In the genomic region with DNA sequence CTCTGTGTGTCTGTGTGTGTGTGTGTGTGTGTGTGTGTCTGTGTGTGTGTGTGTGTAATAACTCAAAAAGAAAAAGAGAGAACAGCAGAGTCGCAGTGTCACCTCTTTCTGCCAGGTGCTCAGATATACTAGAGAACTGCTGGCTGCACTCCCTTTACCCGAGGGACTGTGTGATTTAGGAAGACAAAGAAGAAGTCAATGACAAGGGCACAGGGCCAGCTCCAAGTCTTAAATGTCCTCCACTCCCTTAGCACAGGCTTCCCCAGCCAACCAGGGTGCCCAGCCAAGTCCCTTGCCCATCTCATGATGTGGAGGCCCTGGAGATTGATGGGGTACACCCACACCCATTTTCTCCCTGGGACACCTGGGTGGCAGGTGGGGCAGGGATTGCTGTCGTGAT, we compare ENCODE assay signal across 17 cellular contexts. TPM values are rescaled to one million over a fixed set of nuclear protein-coding genes. Genes with fewer than 3 reads are reported as not detected.
DNase-seq lines count a peak whose midpoint lies in the region; ATAC-seq and TF ChIP-seq lines count a peak whose summit lies in the region.
"Had no signal": no experiment of that assay in that cellular context is flagged by ENCODE, and none has a peak within 500 bp of the region (broad histone marks: within the 10 kb centered on the region; RNA-seq: fewer than 3 reads in every experiment).

No MANE protein-coding gene starts in this region.

- H3K9me3 ChIP-seq in heart left ventricle, result no peaks in the 10 kb centered on the region
- H3K9me3 ChIP-seq: SJCRH30 had no signal

- WGBS in heart left ventricle, 4 donors, result 39 to 55% (median 46%) methylated on average over 3 of the region's 3 CpGs

- H3K4me1 Mint-ChIP-seq in natural killer cell (peaks cover 23 to 29% of the 10 kb centered on the region in 2 donors), osteocyte (ENCODE audit: unreplicated experiment) (no peaks in the 10 kb centered on the region)
- peaks cover under 1 to 20% of the 10 kb centered on the region in 2 donors for H3K4me1 Mint-ChIP-seq in natural killer cell treated with Interleukin-12 subunit alpha and Interleukin-12 subunit beta and Interleukin-15 and Interleukin-18, amount 100 ng/mL, for 72 hours (ENCODE audit: low read depth in 2 of 2)
- H3K4me1 Mint-ChIP-seq: CD14-positive monocyte had no signal

- DNase-seq in natural killer cell (no peak), NCI-H2029 treated with DMSO at 0.1 percent for 48 hours (lab: John Stamatoyannopoulos, UW) (peak; percentile 24), heart left ventricle (peak in 1 of 5 donors; percentile 54), osteocyte (ENCODE audit: extremely low spot score, unreplicated experiment) (no peak)
- no peak for DNase-seq in natural killer cell treated with Interleukin-12 subunit alpha and Interleukin-12 subunit beta and Interleukin-15 and Interleukin-18, amount 100 ng/mL, for 72 hours (ENCODE audit: low spot score)
- no peak for DNase-seq in activated naive CD4-positive, alpha-beta T cell (lab: John Stamatoyannopoulos, UW)
- DNase-seq: DMS153, H9, KG1, NCI-H1694, NCI-H2227 treated with DMSO at 0.1 percent for 48 hours, NCI-H524, OCI-M1, SJCRH30 had no signal

- H3K27me3 ChIP-seq in heart left ventricle, result no peaks in the 10 kb centered on the region
- H3K27me3 ChIP-seq: SJCRH30 had no signal

- H3K9me3 Mint-ChIP-seq in natural killer cell, result no peaks in the 10 kb centered on the region
- no peaks in the 10 kb centered on the region for H3K9me3 Mint-ChIP-seq in natural killer cell treated with Interleukin-12 subunit alpha and Interleukin-12 subunit beta and Interleukin-15 and Interleukin-18, amount 100 ng/mL, for 72 hours
- no peaks in the 10 kb centered on the region for H3K9me3 Mint-ChIP-seq in osteocyte (ENCODE audit: unreplicated experiment)
- H3K9me3 Mint-ChIP-seq: CD14-positive monocyte, H9 had no signal

- H3K4me1 ChIP-seq in heart left ventricle, result peaks cover 0 to 2% (median 0%) of the 10 kb centered on the region in 12 donors
- H3K4me1 ChIP-seq: SJCRH30 had no signal

- H3K4me3 Mint-ChIP-seq in natural killer cell (no peak overlapping the region), osteocyte (ENCODE audit: unreplicated experiment) (no peak overlapping the region)
- H3K4me3 Mint-ChIP-seq in natural killer cell treated with Interleukin-12 subunit alpha and Interleukin-12 subunit beta and Interleukin-15 and Interleukin-18, amount 100 ng/mL, for 72 hours, result no peak overlapping the region
- H3K4me3 Mint-ChIP-seq: CD14-positive monocyte, H9 had no signal

- H3K27ac Mint-ChIP-seq in natural killer cell, result peak overlapping the region; percentile 56 to 70
- no peak overlapping the region for H3K27ac Mint-ChIP-seq in natural killer cell treated with Interleukin-12 subunit alpha and Interleukin-12 subunit beta and Interleukin-15 and Interleukin-18, amount 100 ng/mL, for 72 hours
- H3K27ac Mint-ChIP-seq in osteocyte (ENCODE audit: unreplicated experiment), result no peak overlapping the region

- no peak for TF ChIP-seq POLR2A in heart left ventricle (IDR thresholded peaks at IDR 0.05)
- TF ChIP-seq POLR2A in GM18505 (IDR thresholded peaks at IDR 0.05; ENCODE audit: borderline replicate concordance, extremely low read depth, insufficient read depth, insufficient read length), result no peak

- TF ChIP-seq CTCF in natural killer cell (IDR thresholded peaks at IDR 0.05), result no peak
- no peak for TF ChIP-seq CTCF in heart left ventricle (IDR thresholded peaks at IDR 0.05)
- TF ChIP-seq CTCF in osteocyte (IDR thresholded peaks at IDR 0.05), result no peak

- H3K27me3 Mint-ChIP-seq in natural killer cell (ENCODE audit: low read depth in 2 of 2) (no peaks in the 10 kb centered on the region), osteocyte (ENCODE audit: unreplicated experiment) (no peaks in the 10 kb centered on the region)
- no peaks in the 10 kb centered on the region for H3K27me3 Mint-ChIP-seq in natural killer cell treated with Interleukin-12 subunit alpha and Interleukin-12 subunit beta and Interleukin-15 and Interleukin-18, amount 100 ng/mL, for 72 hours

- peaks cover 0 to 10% (median 0%) of the 10 kb centered on the region in 9 donors for H3K36me3 ChIP-seq in heart left ventricle
- H3K36me3 ChIP-seq: SJCRH30 had no signal

- intact Hi-C loops in natural killer cell (cut with micrococcal nuclease) (no loop called here), heart left ventricle (cut with DNase I) (no loop called here)

- peaks cover 11% of the 10 kb centered on the region for H3K36me3 Mint-ChIP-seq in natural killer cell
- H3K36me3 Mint-ChIP-seq in natural killer cell treated with Interleukin-12 subunit alpha and Interleukin-12 subunit beta and Interleukin-15 and Interleukin-18, amount 100 ng/mL, for 72 hours, result no peaks in the 10 kb centered on the region
- H3K36me3 Mint-ChIP-seq in osteocyte (ENCODE audit: unreplicated experiment), result peaks cover 11% of the 10 kb centered on the region
- H3K36me3 Mint-ChIP-seq: CD14-positive monocyte had no signal

- no peak overlapping the region for H3K27ac ChIP-seq in heart left ventricle
- H3K27ac ChIP-seq: SJCRH30 had no signal

- ATAC-seq in natural killer cell (no peak), heart left ventricle (peak in 3 of 4 donors; percentile 47 to 79 (median 73)), GM18505 (IDR thresholded peaks at IDR 0.05; ENCODE audit: unreplicated experiment) (no peak)
- no peak for ATAC-seq in natural killer cell treated with Interleukin-12 subunit alpha and Interleukin-12 subunit beta and Interleukin-15 and Interleukin-18, amount 100 ng/mL, for 72 hours
- ATAC-seq: HepG2 had no signal

- no peak overlapping the region for H3K4me3 ChIP-seq in heart left ventricle
- H3K4me3 ChIP-seq: SJCRH30 had no signal

RNA-seq across cellular contexts. Expression of gene CCNJL, which starts 8.7 kb away (rescaled TPM):
- 10 to 100 TPM; 19.9 to 32.1 (median 20.7) TPM for total RNA-seq in natural killer cell
- 10 to 100 TPM in 1 of 2 donors, 1 to 10 TPM in 1; 5.6 to 20.1 TPM for total RNA-seq in natural killer cell treated with Interleukin-12 subunit alpha and Interleukin-12 subunit beta and Interleukin-15 and Interleukin-18, amount 100 ng/mL, for 72 hours
- 10 to 100 TPM in 2 of 9 donors, 1 to 10 TPM in 7; 4.1 to 12.4 (median 7.6) TPM for total RNA-seq in heart left ventricle
- polyA plus RNA-seq in heart left ventricle, result 1 to 10 TPM; 3.5 to 4.1 TPM
- total RNA-seq in osteocyte, result 8.2 and 8.4 TPM in 2 replicates
- polyA plus RNA-seq: CD14-positive monocyte had no signal

Comparison
In these comparisons a context has a peak if more than half of its experiments do, and no peak if none do; other contexts are left out.
1. H3K27ac Mint-ChIP-seq: peak in natural killer cell (2 of 2); none in natural killer cell treated with Interleukin-12 subunit alpha and Interleukin-12 subunit beta and Interleukin-15 and Interleukin-18, amount 100 ng/mL, for 72 hours (0 of 2) and osteocyte (single experiment).
2. ATAC-seq: peak in heart left ventricle (3 of 4); none in natural killer cell (0 of 3), natural killer cell treated with Interleukin-12 subunit alpha and Interleukin-12 subunit beta and Interleukin-15 and Interleukin-18, amount 100 ng/mL, for 72 hours (0 of 2) and GM18505 (single experiment).